ENCODE assay signal across 8 cellular contexts in the genomic region with DNA sequence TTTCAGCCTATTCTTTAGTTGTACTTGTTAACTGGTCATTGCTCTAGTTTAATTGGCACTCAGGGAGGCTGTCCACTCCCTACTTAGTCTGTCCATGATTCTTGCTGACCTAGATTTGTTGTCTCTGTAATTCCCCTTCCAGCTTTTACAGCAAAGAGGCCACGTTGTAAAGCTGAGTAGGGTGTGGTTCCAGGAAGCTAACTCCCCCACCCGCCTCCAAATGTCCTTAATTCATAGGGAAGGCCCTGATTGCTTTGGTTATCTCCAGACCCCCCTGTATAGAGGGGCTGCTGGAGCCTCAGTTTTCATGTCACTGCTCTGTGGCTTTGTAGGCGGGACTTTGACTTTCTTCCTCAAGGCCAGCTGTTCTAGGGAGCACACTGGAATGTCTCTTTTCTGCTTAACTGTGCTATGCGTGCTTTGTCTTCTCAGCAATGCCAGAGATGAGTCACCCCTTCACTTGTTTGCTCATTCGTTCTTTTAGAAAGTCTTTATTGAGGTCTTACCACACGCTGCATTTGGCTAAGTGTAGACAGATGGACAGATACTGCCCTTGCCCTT.
DNase-seq lines count a peak whose midpoint lies in the region; ATAC-seq and TF ChIP-seq lines count a peak whose summit lies in the region.

No MANE protein-coding gene starts in this region.

- no peak overlapping the region for H3K4me3 Mint-ChIP-seq in GM23338

- H3K27me3 ChIP-seq in GM23338 (ENCODE audit: insufficient read depth): no peaks in the 10 kb centered on the region
- no peaks in the 10 kb centered on the region for H3K27me3 ChIP-seq in stomach

- DNase-seq in GM23338 (ENCODE audit: low spot score) (peak; percentile 60), RPMI7951 (ENCODE audit: low read depth) (peak; percentile 98), Right ventricle myocardium superior (peak; percentile 43), stomach (no peak), NCI-H748 treated with DMSO at 0.1 percent for 48 hours (lab: John Stamatoyannopoulos, UW) (no peak), NCI-H1930 (lab: John Stamatoyannopoulos, UW) (no peak)
- no peak for DNase-seq in stimulated activated CD4-positive, alpha-beta T cell treated with anti-CD3 and anti-CD28 coated beads, Interleukin-2, amount 100 ng/mL, for 24 hours
- DNase-seq in activated CD4-positive, CD25-positive, alpha-beta regulatory T cell treated with anti-CD3 and anti-CD28 coated beads, Interleukin-2, amount 50 U/mL, for 72 hours: no peak

- no peaks in the 10 kb centered on the region for H3K9me3 Mint-ChIP-seq in GM23338

- TF ChIP-seq POLR2A in stomach (IDR thresholded peaks at IDR 0.05): no peak

- H2AFZ ChIP-seq in GM23338: no peak overlapping the region

- ATAC-seq in GM23338 (peak; percentile 56), Right ventricle myocardium superior (ENCODE audit: poor library complexity) (peak; percentile 91)

- no peak for TF ChIP-seq EP300 in stomach (IDR thresholded peaks at IDR 0.05)

- no peaks in the 10 kb centered on the region for H3F3A ChIP-seq in GM23338 (replicated peaks; ENCODE audit: low read depth)

- H3K4me2 ChIP-seq in GM23338: no peak overlapping the region

- TF ChIP-seq CTCF in GM23338 (conservative IDR thresholded peaks at IDR 0.05; ENCODE audit: low read depth in 2 of 2) (no peak), stomach (IDR thresholded peaks at IDR 0.05) (no peak)

- H3K4me1 ChIP-seq in GM23338 (ENCODE audit: insufficient read depth) (no peaks in the 10 kb centered on the region), stomach (no peaks in the 10 kb centered on the region)

- no peaks in the 10 kb centered on the region for H3K9me3 ChIP-seq in stomach

- no peaks in the 10 kb centered on the region for H3K79me2 ChIP-seq in GM23338 (replicated peaks; ENCODE audit: insufficient read depth)

- no peak overlapping the region for H3K27ac ChIP-seq in GM23338 (ENCODE audit: low read depth)
- peak overlapping the region in 4 of 5 donors; percentile 35 to 51 (median 48) for H3K27ac ChIP-seq in stomach

- H3K4me1 Mint-ChIP-seq in GM23338: peaks cover 6% of the 10 kb centered on the region; the same call in 2 of the 3 replicates

- no peak overlapping the region for H3K27ac Mint-ChIP-seq in GM23338

- H3K36me3 ChIP-seq in GM23338 (ENCODE audit: insufficient read depth) (no peaks in the 10 kb centered on the region), stomach (no peaks in the 10 kb centered on the region)

- H3K9me2 ChIP-seq in GM23338 (ENCODE audit: insufficient read depth): peaks cover 4% of the 10 kb centered on the region; the same call in 1 of the 2 replicates

- WGBS in stomach, 5 donors: 35 to 58% (median 50%) methylated on average over 6 of the region's 6 CpGs

- no peak overlapping the region for H3K4me3 ChIP-seq in GM23338
- no peak overlapping the region for H3K4me3 ChIP-seq in stomach

- H3K36me3 Mint-ChIP-seq in GM23338 (ENCODE audit: low read depth): no peaks in the 10 kb centered on the region

- H4K20me1 ChIP-seq in GM23338 (replicated peaks; ENCODE audit: insufficient read depth): no peaks in the 10 kb centered on the region

- intact Hi-C loops in Right ventricle myocardium superior (cut with DNase I) (no loop called here), stomach (cut with DNase I; ENCODE audit: low total_unique reads) (no loop called here)

- no peaks in the 10 kb centered on the region for H3K27me3 Mint-ChIP-seq in GM23338 (ENCODE audit: insufficient read depth, low read depth, poor library complexity)

TF ChIP-seq in GM23338, 12 proteins besides CTCF, POLR2A, EP300 and RAD21 (continues in another document):
- no peak for TF ChIP-seq JUNB (IDR thresholded peaks at IDR 0.05; ENCODE audit: unreplicated experiment)
- no peak for TF ChIP-seq REST (IDR thresholded peaks at IDR 0.05; ENCODE audit: unreplicated experiment)
- TF ChIP-seq, protein P1, sequence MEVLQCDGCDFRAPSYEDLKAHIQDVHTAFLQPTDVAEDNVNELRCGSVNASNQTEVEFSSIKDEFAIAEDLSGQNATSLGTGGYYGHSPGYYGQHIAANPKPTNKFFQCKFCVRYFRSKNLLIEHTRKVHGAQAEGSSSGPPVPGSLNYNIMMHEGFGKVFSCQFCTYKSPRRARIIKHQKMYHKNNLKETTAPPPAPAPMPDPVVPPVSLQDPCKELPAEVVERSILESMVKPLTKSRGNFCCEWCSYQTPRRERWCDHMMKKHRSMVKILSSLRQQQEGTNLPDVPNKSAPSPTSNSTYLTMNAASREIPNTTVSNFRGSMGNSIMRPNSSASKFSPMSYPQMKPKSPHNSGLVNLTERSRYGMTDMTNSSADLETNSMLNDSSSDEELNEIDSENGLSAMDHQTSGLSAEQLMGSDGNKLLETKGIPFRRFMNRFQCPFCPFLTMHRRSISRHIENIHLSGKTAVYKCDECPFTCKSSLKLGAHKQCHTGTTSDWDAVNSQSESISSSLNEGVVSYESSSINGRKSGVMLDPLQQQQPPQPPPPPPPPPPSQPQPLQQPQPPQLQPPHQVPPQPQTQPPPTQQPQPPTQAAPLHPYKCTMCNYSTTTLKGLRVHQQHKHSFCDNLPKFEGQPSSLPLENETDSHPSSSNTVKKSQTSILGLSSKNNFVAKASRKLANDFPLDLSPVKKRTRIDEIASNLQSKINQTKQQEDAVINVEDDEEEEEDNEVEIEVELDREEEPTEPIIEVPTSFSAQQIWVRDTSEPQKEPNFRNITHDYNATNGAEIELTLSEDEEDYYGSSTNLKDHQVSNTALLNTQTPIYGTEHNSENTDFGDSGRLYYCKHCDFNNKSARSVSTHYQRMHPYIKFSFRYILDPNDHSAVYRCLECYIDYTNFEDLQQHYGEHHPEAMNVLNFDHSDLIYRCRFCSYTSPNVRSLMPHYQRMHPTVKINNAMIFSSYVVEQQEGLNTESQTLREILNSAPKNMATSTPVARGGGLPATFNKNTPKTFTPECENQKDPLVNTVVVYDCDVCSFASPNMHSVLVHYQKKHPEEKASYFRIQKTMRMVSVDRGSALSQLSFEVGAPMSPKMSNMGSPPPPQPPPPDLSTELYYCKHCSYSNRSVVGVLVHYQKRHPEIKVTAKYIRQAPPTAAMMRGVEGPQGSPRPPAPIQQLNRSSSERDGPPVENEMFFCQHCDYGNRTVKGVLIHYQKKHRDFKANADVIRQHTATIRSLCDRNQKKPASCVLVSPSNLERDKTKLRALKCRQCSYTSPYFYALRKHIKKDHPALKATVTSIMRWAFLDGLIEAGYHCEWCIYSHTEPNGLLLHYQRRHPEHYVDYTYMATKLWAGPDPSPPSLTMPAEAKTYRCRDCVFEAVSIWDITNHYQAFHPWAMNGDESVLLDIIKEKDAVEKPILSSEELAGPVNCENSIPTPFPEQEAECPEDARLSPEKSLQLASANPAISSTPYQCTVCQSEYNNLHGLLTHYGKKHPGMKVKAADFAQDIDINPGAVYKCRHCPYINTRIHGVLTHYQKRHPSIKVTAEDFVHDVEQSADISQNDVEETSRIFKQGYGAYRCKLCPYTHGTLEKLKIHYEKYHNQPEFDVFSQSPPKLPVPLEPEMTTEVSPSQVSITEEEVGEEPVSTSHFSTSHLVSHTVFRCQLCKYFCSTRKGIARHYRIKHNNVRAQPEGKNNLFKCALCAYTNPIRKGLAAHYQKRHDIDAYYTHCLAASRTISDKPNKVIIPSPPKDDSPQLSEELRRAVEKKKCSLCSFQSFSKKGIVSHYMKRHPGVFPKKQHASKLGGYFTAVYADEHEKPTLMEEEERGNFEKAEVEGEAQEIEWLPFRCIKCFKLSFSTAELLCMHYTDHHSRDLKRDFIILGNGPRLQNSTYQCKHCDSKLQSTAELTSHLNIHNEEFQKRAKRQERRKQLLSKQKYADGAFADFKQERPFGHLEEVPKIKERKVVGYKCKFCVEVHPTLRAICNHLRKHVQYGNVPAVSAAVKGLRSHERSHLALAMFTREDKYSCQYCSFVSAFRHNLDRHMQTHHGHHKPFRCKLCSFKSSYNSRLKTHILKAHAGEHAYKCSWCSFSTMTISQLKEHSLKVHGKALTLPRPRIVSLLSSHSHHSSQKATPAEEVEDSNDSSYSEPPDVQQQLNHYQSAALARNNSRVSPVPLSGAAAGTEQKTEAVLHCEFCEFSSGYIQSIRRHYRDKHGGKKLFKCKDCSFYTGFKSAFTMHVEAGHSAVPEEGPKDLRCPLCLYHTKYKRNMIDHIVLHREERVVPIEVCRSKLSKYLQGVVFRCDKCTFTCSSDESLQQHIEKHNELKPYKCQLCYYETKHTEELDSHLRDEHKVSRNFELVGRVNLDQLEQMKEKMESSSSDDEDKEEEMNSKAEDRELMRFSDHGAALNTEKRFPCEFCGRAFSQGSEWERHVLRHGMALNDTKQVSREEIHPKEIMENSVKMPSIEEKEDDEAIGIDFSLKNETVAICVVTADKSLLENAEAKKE (CRISPR knock-in tag; IDR thresholded peaks at IDR 0.05): no peak
- TF ChIP-seq CREB1 (CRISPR knock-in tag; IDR thresholded peaks at IDR 0.05; ENCODE audit: low read depth): no peak

Comparison
In these comparisons a context has a peak if more than half of its experiments do, and no peak if none do; other contexts are left out.
1. DNase-seq: peak in GM23338 (single experiment), RPMI7951 (single experiment) and Right ventricle myocardium superior (single experiment); none in stomach (single experiment), NCI-H748 treated with DMSO at 0.1 percent for 48 hours (single experiment), NCI-H1930 (0 of 2), stimulated activated CD4-positive, alpha-beta T cell treated with anti-CD3 and anti-CD28 coated beads, Interleukin-2, amount 100 ng/mL, for 24 hours (0 of 2) and activated CD4-positive, CD25-positive, alpha-beta regulatory T cell treated with anti-CD3 and anti-CD28 coated beads, Interleukin-2, amount 50 U/mL, for 72 hours (single experiment).